Comparison of ENCODE assay signal across 8 cellular contexts in genomic region chr11:17972987-17973386, GRCh38. TPM values are rescaled to one million over a fixed set of nuclear protein-coding genes. Genes with fewer than 3 reads are reported as not detected.
DNase-seq lines count a peak whose midpoint lies in the region; ATAC-seq and TF ChIP-seq lines count a peak whose summit lies in the region.

No MANE protein-coding gene starts in this region.

- ATAC-seq in HCT116 (peak; percentile 97), GM21528 (IDR thresholded peaks at IDR 0.05; ENCODE audit: low FRiP score, unreplicated experiment) (no peak), HG03354 (IDR thresholded peaks at IDR 0.05; ENCODE audit: poor library complexity, severe bottlenecking, unreplicated experiment) (no peak)

- no peak overlapping the region for H3K27ac ChIP-seq in HCT116 (ENCODE audit: low read depth, low read length)

- no peak overlapping the region for H2AFZ ChIP-seq in HCT116 (ENCODE audit: low read depth, low read length, poor library complexity, severe bottlenecking)

- no TSS peak for BruUV-seq in HCT116 (replicated peaks; lab: Mats Ljungman, UMichigan)

- POLR2A ChIA-PET in HCT116 (lab: Charles Lee), result interaction anchor here (0.6 kb wide), 1 partner anchor 213 kb away, joined by 3 read pairs; no protein-coding TSS in a partner anchor

- no peak overlapping the region for H3K4me3 ChIP-seq in HCT116 (replicated peaks in 1 of 2; ENCODE audit: low read depth in 1 of 2, low read length in 2 of 2)

- no peaks in the 10 kb centered on the region for H3K9me2 ChIP-seq in HCT116 (ENCODE audit: insufficient read depth)

- DNase-seq in AG08396 (ENCODE audit: low spot score) (peak; percentile 78), HCT116 (ENCODE audit: low read depth, low spot score) (peak; percentile 60), SW480 (ENCODE audit: low spot score) (peak; percentile 27), foreskin melanocyte (peak; percentile 64), putamen (ENCODE audit: low spot score) (peak; percentile 70)
- no peak for DNase-seq in activated naive CD4-positive, alpha-beta T cell treated with anti-CD3 and anti-CD28 coated beads, Interleukin-2, amount 50 U/mL, for 16 hours

- CTCF ChIA-PET in HCT116 (lab: Charles Lee), result interaction anchor here (0.6 to 2.1 kb wide), 11 partner anchors 8 to 242 kb away, joined by 3 to 27 read pairs (median 4); partner anchors contain the start of gene SERGEF

- intact Hi-C loops in HCT116 (cut with micrococcal nuclease), result loop anchor here (1.0 kb wide), 2 partner anchors 7 to 213 kb away; no protein-coding TSS in a partner anchor

- no peaks in the 10 kb centered on the region for H4K20me1 ChIP-seq in HCT116 (ENCODE audit: insufficient read depth)

- 0 out of 4 replicates have a peak, but pooled peaks cover 0 to 2% of the 10 kb centered on the region in 2 experiments for H3K36me3 ChIP-seq in HCT116 (ENCODE audit: control insufficient read depth in 1 of 2, insufficient read depth in 2 of 2, low read length in 2 of 2)

- no peaks in the 10 kb centered on the region for H3K27me3 ChIP-seq in HCT116 (ENCODE audit: insufficient read depth, low read length)

- no peak for TF ChIP-seq POLR2A in HCT116 (IDR thresholded peaks at IDR 0.05; ENCODE audit: borderline replicate concordance, extremely low read depth, insufficient read depth, insufficient read length)

- H3K79me2 ChIP-seq in HCT116 (ENCODE audit: insufficient read depth, low read length), result no peaks in the 10 kb centered on the region

- peaks cover 0 to 7% of the 10 kb centered on the region in 2 experiments; a peak in 1 of 4 replicates for H3K4me1 ChIP-seq in HCT116 (ENCODE audit: control insufficient read depth in 1 of 2, insufficient read depth in 2 of 2, low read length in 2 of 2)

- TF ChIP-seq CTCF in HCT116 (IDR thresholded peaks at IDR 0.05 in 2 of 3, conservative IDR thresholded peaks at IDR 0.05 in 1 of 3; ENCODE audit: borderline replicate concordance in 1 of 3, insufficient read depth in 1 of 3, low read depth in 2 of 3, low read length in 2 of 3), result peak; percentile 57 to 76 (median 64); a peak in 5 of 6 replicates

- TF ChIP-seq RAD21 in HCT116 (IDR thresholded peaks at IDR 0.05; ENCODE audit: low read depth), result peak; percentile 62

- no peaks in the 10 kb centered on the region for H3K9me3 ChIP-seq in HCT116 (ENCODE audit: control insufficient read depth in 1 of 2, insufficient read depth in 1 of 2, low read depth in 1 of 2, low read length in 2 of 2)

- RAD21 ChIA-PET in HCT116 (lab: Charles Lee; ENCODE audit: low non-redundant PET in 1 of 2, low total read pairs in 2 of 2, uncharacterized antibody in 2 of 2, unreplicated experiment in 2 of 2), result interaction anchor here (0.9 to 1.3 kb wide), 4 partner anchors 212 to 242 kb away, joined by 3 to 5 read pairs (median 3); no protein-coding TSS in a partner anchor

- no peak overlapping the region for H3K4me2 ChIP-seq in HCT116 (ENCODE audit: low read length)

- no peak overlapping the region for H3K9ac ChIP-seq in HCT116 (ENCODE audit: low read length)

TF ChIP-seq in HCT116, 20 proteins besides CTCF, POLR2A, EP300 and RAD21:
- peak; percentile 50 for TF ChIP-seq TCF7L2 (IDR thresholded peaks at IDR 0.05; ENCODE audit: borderline replicate concordance, extremely low read depth, insufficient read depth, insufficient read length)
- TF ChIP-seq ATF3 (IDR thresholded peaks at IDR 0.05), result no peak
- peak; percentile 37; the same call in 1 of the 2 replicates for TF ChIP-seq CBX3 (IDR thresholded peaks at IDR 0.05; ENCODE audit: low read depth)

RNA-seq across cellular contexts. Expression of gene SERGEF, which starts 39.9 kb away (rescaled TPM):
- 32.8 TPM for total RNA-seq in HCT116 (2021; ENCODE audit: unreplicated experiment)
- 36.2 and 36.3 TPM in 2 replicates for polyA plus RNA-seq in HCT116 (2012)
